In genomic region chr20:31842471-31843157, GRCh38 we compare ENCODE assay signal across 9 cellular contexts. TPM values are rescaled to one million over a fixed set of nuclear protein-coding genes. Genes with fewer than 3 reads are reported as not detected.
DNase-seq lines count a peak whose midpoint lies in the region; ATAC-seq and TF ChIP-seq lines count a peak whose summit lies in the region.
"Had no signal": no experiment of that assay in that cellular context is flagged by ENCODE, and none has a peak within 500 bp of the region (broad histone marks: within the 10 kb centered on the region; RNA-seq: fewer than 3 reads in every experiment).

No MANE protein-coding gene starts in this region.

- peak; percentile 56 for ATAC-seq in aorta (ENCODE audit: low FRiP score)
- ATAC-seq: activated CD8-positive, alpha-beta T cell treated with anti-CD3 and anti-CD28 coated beads for 36 hours had no signal

- no peak for TF ChIP-seq CTCF in PC-9 (conservative IDR thresholded peaks at IDR 0.05)
- TF ChIP-seq CTCF in fibroblast of pulmonary artery (IDR thresholded peaks at IDR 0.05; ENCODE audit: low read length, missing control alignments) = no peak

- no peaks in the 10 kb centered on the region for H3K27me3 Mint-ChIP-seq in T-helper 2 cell treated with Interferon-gamma antibody and Interleukin-4, amounts not matched to agents 5 μg/mL and 100 μg/mL, for 36 hours (ENCODE audit: low read depth)
- H3K27me3 Mint-ChIP-seq: activated CD8-positive, alpha-beta T cell treated with anti-CD3 and anti-CD28 coated beads for 36 hours had no signal

- no peak overlapping the region for H3K27ac Mint-ChIP-seq in T-helper 2 cell treated with Interferon-gamma antibody and Interleukin-4, amounts not matched to agents 5 μg/mL and 100 μg/mL, for 36 hours
- H3K27ac Mint-ChIP-seq: activated CD8-positive, alpha-beta T cell treated with anti-CD3 and anti-CD28 coated beads for 36 hours had no signal

- H4K20me1 ChIP-seq in PC-9 (ENCODE audit: insufficient read depth) = no peaks in the 10 kb centered on the region

- no peaks in the 10 kb centered on the region for H3K4me1 Mint-ChIP-seq in T-helper 2 cell treated with Interferon-gamma antibody and Interleukin-4, amounts not matched to agents 5 μg/mL and 100 μg/mL, for 36 hours (ENCODE audit: low read depth)

- no peak overlapping the region for H3K4me2 ChIP-seq in PC-9

- H2AFZ ChIP-seq in PC-9 = no peak overlapping the region

- 52 to 73% methylated on average over 4 to 6 of the region's 12 CpGs for WGBS in mesodermal cell (ENCODE audit: insufficient coverage in 2 of 2), 2 experiments
- 1 to 7% methylated on average over 11 to 12 of the region's 12 CpGs for WGBS in aorta, 2 donors

- H3K9me2 ChIP-seq in PC-9 (ENCODE audit: insufficient read depth) = no peaks in the 10 kb centered on the region

- peak in 1 of 2 experiments; percentile 47 for DNase-seq in PC-9
- peak; percentile 83 for DNase-seq in fibroblast of pulmonary artery (ENCODE audit: low read depth)
- DNase-seq in aorta = peak; percentile 88 to 89
- DNase-seq in GF-D8 (lab: John Stamatoyannopoulos, UW) = no peak
- no peak for DNase-seq in T-helper 2 cell treated with Interferon-gamma antibody and Interleukin-4, amounts not matched to agents 5 μg/mL and 100 μg/mL, for 36 hours (ENCODE audit: low spot score)
- no peak for DNase-seq in activated T-cell treated with anti-CD3 and anti-CD28 coated beads, Interleukin-2, amount 50 U/mL, for 1 hour
- DNase-seq: activated CD8-positive, alpha-beta T cell treated with anti-CD3 and anti-CD28 coated beads for 36 hours; NCI-H1417 had no signal

- BruUV-seq in PC-9 (replicated peaks; lab: Mats Ljungman, UMichigan) = TSS peak; percentile 80

- no peaks in the 10 kb centered on the region for H3K79me2 ChIP-seq in PC-9 (ENCODE audit: low read depth)

- CTCF ChIA-PET in PC-9 (lab: Charles Lee) = interaction anchor here (0.7 kb wide), 1 partner anchor 115 kb away, joined by 3 read pairs; no protein-coding TSS in a partner anchor

- H3F3A ChIP-seq in PC-9 (ENCODE audit: insufficient read depth, low read depth) = 0 out of 2 replicates have a peak, but pooled peaks cover 6% of the 10 kb centered on the region

- H3K27me3 ChIP-seq in PC-9 (ENCODE audit: insufficient read depth, low read depth) (peaks cover 1% of the 10 kb centered on the region; the same call in 1 of the 2 replicates), aorta (ENCODE audit: control insufficient read depth in 1 of 2, insufficient read depth in 2 of 2, low read length in 1 of 2) (no peaks in the 10 kb centered on the region)

- H3K9me3 ChIP-seq in PC-9 (ENCODE audit: insufficient read depth, low read depth) (no peaks in the 10 kb centered on the region), mesodermal cell (ENCODE audit: control insufficient read depth, low read length) (no peaks in the 10 kb centered on the region), aorta (ENCODE audit: control insufficient read depth, low read length) (no peaks in the 10 kb centered on the region)

- H3K27ac ChIP-seq in PC-9 = no peak overlapping the region
- H3K27ac ChIP-seq in mesodermal cell (ENCODE audit: low read depth, low read length, severe bottlenecking) = peak overlapping the region; percentile 53
- H3K27ac ChIP-seq in aorta (ENCODE audit: low read depth in 1 of 2, low read length in 2 of 2) = peak overlapping the region; percentile 71 to 82

- H3K4me1 ChIP-seq in PC-9 (replicated peaks; ENCODE audit: insufficient read depth) (peaks cover 9% of the 10 kb centered on the region), mesodermal cell (ENCODE audit: control insufficient read depth, insufficient read depth, low read length, poor library complexity, severe bottlenecking) (peaks cover 43% of the 10 kb centered on the region), aorta (ENCODE audit: control insufficient read depth in 1 of 2, insufficient read depth in 2 of 2, low read length in 2 of 2) (no peaks in the 10 kb centered on the region)

- H3K36me3 Mint-ChIP-seq in T-helper 2 cell treated with Interferon-gamma antibody and Interleukin-4, amounts not matched to agents 5 μg/mL and 100 μg/mL, for 36 hours (ENCODE audit: low read depth) = no peaks in the 10 kb centered on the region

- H3K9me3 Mint-ChIP-seq in T-helper 2 cell treated with Interferon-gamma antibody and Interleukin-4, amounts not matched to agents 5 μg/mL and 100 μg/mL, for 36 hours = no peaks in the 10 kb centered on the region
- H3K9me3 Mint-ChIP-seq: activated CD8-positive, alpha-beta T cell treated with anti-CD3 and anti-CD28 coated beads for 36 hours had no signal

- no peak overlapping the region for H3K4me3 Mint-ChIP-seq in T-helper 2 cell treated with Interferon-gamma antibody and Interleukin-4, amounts not matched to agents 5 μg/mL and 100 μg/mL, for 36 hours
- H3K4me3 Mint-ChIP-seq: activated CD8-positive, alpha-beta T cell treated with anti-CD3 and anti-CD28 coated beads for 36 hours had no signal

- no peaks in the 10 kb centered on the region for H3K36me3 ChIP-seq in PC-9 (ENCODE audit: low read depth)
- H3K36me3 ChIP-seq in mesodermal cell (ENCODE audit: control insufficient read depth, insufficient read depth, low read length) = no peaks in the 10 kb centered on the region
- H3K36me3 ChIP-seq in aorta (ENCODE audit: control insufficient read depth in 1 of 2, insufficient read depth in 2 of 2, low read length in 1 of 2) = no peaks in the 10 kb centered on the region

- intact Hi-C loops in PC-9 (cut with micrococcal nuclease; ENCODE audit: unreplicated experiment) = loop anchor here (5.0 kb wide), 1 partner anchor 115 kb away; no protein-coding TSS in a partner anchor
- intact Hi-C loops in aorta (cut with DNase I) = loop anchor here in 1 of 2 donors (10.0 kb wide), 1 partner anchor 118 kb away; the partner anchor contains the start of gene BCL2L1

- POLR2A ChIA-PET in PC-9 (lab: Charles Lee; ENCODE audit: unreplicated experiment) = no interaction called here

- H3K4me3 ChIP-seq in PC-9 (no peak overlapping the region), fibroblast of pulmonary artery (replicated peaks; ENCODE audit: low read depth, low read length) (no peak overlapping the region), mesodermal cell (ENCODE audit: extremely low read depth, insufficient read depth, low read length, poor library complexity, severe bottlenecking) (no peak overlapping the region), aorta (ENCODE audit: low read length in 2 of 2) (peak overlapping the region in 1 of 2 donors; percentile 21)

RNA-seq across cellular contexts. Expression of gene FOXS1, which starts 2.8 kb away (rescaled TPM):
- total RNA-seq in PC-9 (2021) (not detected in 2 replicates), aorta (10 to 100 TPM in 1 of 2 donors, 1 to 10 TPM in 1; 10.0 to 20.2 TPM)
- 6.4 TPM for polyA plus RNA-seq in mesodermal cell (2013, experiment 1 of 2)
- 5.0 TPM for polyA plus RNA-seq in mesodermal cell (2013, experiment 2 of 2)
- polyA plus RNA-seq in aorta = 10 to 100 TPM; 11.4 to 76.4 TPM
- total RNA-seq: activated CD8-positive, alpha-beta T cell treated with anti-CD3 and anti-CD28 coated beads for 36 hours had no signal

RNA-seq across cellular contexts. Expression of gene MYLK2, which starts 23.5 kb away (rescaled TPM):
- total RNA-seq in PC-9 (2021) (0.18 and 0.50 TPM in 2 replicates), aorta (under 1 TPM in 1 of 2 donors, not detected in 1; 0.30 TPM)
- 0.18 TPM for polyA plus RNA-seq in mesodermal cell (2013, experiment 1 of 2)
- polyA plus RNA-seq in mesodermal cell (2013, experiment 2 of 2) = 0.35 TPM
- 1 to 10 TPM in 1 of 2 donors, not detected in 1; 8.1 TPM for polyA plus RNA-seq in aorta

RNA-seq across cellular contexts. Expression of gene DUSP15, which starts 27.7 kb away (rescaled TPM):
- total RNA-seq in PC-9 (2021) (not detected in 2 replicates), aorta (1 to 10 TPM; 2.4 to 4.7 TPM)
- polyA plus RNA-seq in mesodermal cell (2013, experiment 1 of 2) = 4.1 TPM
- 3.2 TPM for polyA plus RNA-seq in mesodermal cell (2013, experiment 2 of 2)
- 10 to 100 TPM in 1 of 2 donors, 1 to 10 TPM in 1; 2.6 to 31.7 TPM for polyA plus RNA-seq in aorta
- total RNA-seq: activated CD8-positive, alpha-beta T cell treated with anti-CD3 and anti-CD28 coated beads for 36 hours had no signal

RNA-seq across cellular contexts. Expression of gene TTLL9, which starts 27.8 kb away (rescaled TPM):
- 1.5 and 1.8 TPM in 2 replicates for total RNA-seq in PC-9 (2021)
- polyA plus RNA-seq in mesodermal cell (2013, experiment 1 of 2) = 0.29 TPM
- 0.40 TPM for polyA plus RNA-seq in mesodermal cell (2013, experiment 2 of 2)
- total RNA-seq in aorta = under 1 TPM; 0.19 to 0.81 TPM
- polyA plus RNA-seq in aorta = under 1 TPM in 1 of 2 donors, not detected in 1; 0.61 TPM
- total RNA-seq: activated CD8-positive, alpha-beta T cell treated with anti-CD3 and anti-CD28 coated beads for 36 hours had no signal

Comparison
In these comparisons a context has a peak if more than half of its experiments do, and no peak if none do; other contexts are left out.
1. DNase-seq: peak in fibroblast of pulmonary artery (single experiment) and aorta (2 of 2); none in GF-D8 (single experiment), T-helper 2 cell treated with Interferon-gamma antibody and Interleukin-4, amounts not matched to agents 5 μg/mL and 100 μg/mL, for 36 hours (single experiment) and activated T-cell treated with anti-CD3 and anti-CD28 coated beads, Interleukin-2, amount 50 U/mL, for 1 hour (single experiment).
2. RNA of gene FOXS1, which starts 2.8 kb away (total RNA-seq): 10.0 to 20.2 TPM in aorta; not detected in PC-9; every median in the first group is over 10 times any median in the second.